ENCODE assay signal across 17 cellular contexts in genomic region chr10:78434886-78435285, GRCh38.
DNase-seq lines count a peak whose midpoint lies in the region; ATAC-seq and TF ChIP-seq lines count a peak whose summit lies in the region.
"Had no signal": no experiment of that assay in that cellular context is flagged by ENCODE, and none has a peak within 500 bp of the region (broad histone marks: within the 10 kb centered on the region; RNA-seq: fewer than 3 reads in every experiment).

No MANE protein-coding gene starts in this region.

- no peak overlapping the region for H2BK15ac ChIP-seq in mesendoderm (replicated peaks; ENCODE audit: low read depth)

- TF ChIP-seq CTCF in right atrium auricular region (IDR thresholded peaks at IDR 0.05): no peak
- TF ChIP-seq CTCF in WERI-Rb-1 (IDR thresholded peaks at IDR 0.05; ENCODE audit: low read depth, low read length): no peak
- TF ChIP-seq CTCF in smooth muscle cell (IDR thresholded peaks at IDR 0.05; ENCODE audit: borderline replicate concordance, insufficient read depth, poor library complexity, severe bottlenecking): no peak

- H3K27me3 ChIP-seq in right atrium auricular region (no peaks in the 10 kb centered on the region), WERI-Rb-1 (ENCODE audit: insufficient read depth, low read depth, severe bottlenecking) (no peaks in the 10 kb centered on the region), mesendoderm (ENCODE audit: insufficient read depth, low read length, poor library complexity) (no peaks in the 10 kb centered on the region), smooth muscle cell (ENCODE audit: low read depth) (no peaks in the 10 kb centered on the region)

- H3K79me1 ChIP-seq in mesendoderm (ENCODE audit: low read length): no peaks in the 10 kb centered on the region

- H3K18ac ChIP-seq in mesendoderm (ENCODE audit: low read length): peak overlapping the region; percentile 8

- no peak overlapping the region for H2BK120ac ChIP-seq in mesendoderm (ENCODE audit: low read depth, low read length)

- no peak overlapping the region for H3K4me3 ChIP-seq in right atrium auricular region
- H3K4me3 ChIP-seq in WERI-Rb-1 (ENCODE audit: low read depth, low read length): no peak overlapping the region
- H3K4me3 ChIP-seq in mesendoderm (ENCODE audit: low read length): no peak overlapping the region
- H3K4me3 ChIP-seq in smooth muscle cell: no peak overlapping the region
- H3K4me3 ChIP-seq: GM12878 had no signal

- peak overlapping the region; percentile 11 for H2BK5ac ChIP-seq in mesendoderm (ENCODE audit: low read length)

- H3K4me3 Mint-ChIP-seq in activated CD4-positive, alpha-beta T cell treated with anti-CD3 and anti-CD28 coated beads, Interleukin-2, amount 10 ng/mL, durations not matched to agents 24 days and 14 days: no peak overlapping the region
- H3K4me3 Mint-ChIP-seq: CD4-positive, CD25-positive, alpha-beta regulatory T cell had no signal

- H3K9ac ChIP-seq in mesendoderm (ENCODE audit: low read length) (no peak overlapping the region), smooth muscle cell (ENCODE audit: low read depth) (no peak overlapping the region)

- H3K4me2 ChIP-seq in mesendoderm (ENCODE audit: low read length): no peak overlapping the region
- H3K4me2 ChIP-seq in smooth muscle cell: peak overlapping the region; percentile 69

- peak overlapping the region; percentile 51 for H2AK5ac ChIP-seq in mesendoderm (ENCODE audit: low read length)

- no peaks in the 10 kb centered on the region for H3K36me3 Mint-ChIP-seq in activated CD4-positive, alpha-beta T cell treated with anti-CD3 and anti-CD28 coated beads, Interleukin-2, amount 10 ng/mL, durations not matched to agents 24 days and 14 days (ENCODE audit: low read depth)
- H3K36me3 Mint-ChIP-seq: CD4-positive, CD25-positive, alpha-beta regulatory T cell had no signal

- H3K56ac ChIP-seq in mesendoderm (ENCODE audit: low read length): no peak overlapping the region

- no peak overlapping the region for H4K5ac ChIP-seq in mesendoderm (ENCODE audit: low read length)

- no peak overlapping the region for H2AFZ ChIP-seq in smooth muscle cell (ENCODE audit: low read depth)

- no peaks in the 10 kb centered on the region for H3K79me2 ChIP-seq in mesendoderm (ENCODE audit: control insufficient read depth, insufficient read depth, low read length)
- no peaks in the 10 kb centered on the region for H3K79me2 ChIP-seq in smooth muscle cell (ENCODE audit: low read depth)

- ATAC-seq in GM18873 (IDR thresholded peaks at IDR 0.05; ENCODE audit: low FRiP score, unreplicated experiment) (no peak), GM18868 (IDR thresholded peaks at IDR 0.05; ENCODE audit: unreplicated experiment) (no peak)
- ATAC-seq: GM12878 had no signal

- H3K23ac ChIP-seq in mesendoderm (ENCODE audit: low read length): no peak overlapping the region

- no peak overlapping the region for H4K8ac ChIP-seq in mesendoderm (ENCODE audit: low read depth, low read length)

- H3K4me1 ChIP-seq in right atrium auricular region (peaks cover 0 to 34% of the 10 kb centered on the region in 2 donors), mesendoderm (ENCODE audit: control insufficient read depth, low read depth, low read length) (peaks cover 27% of the 10 kb centered on the region), smooth muscle cell (ENCODE audit: low read depth) (peaks cover 23% of the 10 kb centered on the region)

- H3K27ac ChIP-seq in right atrium auricular region (no peak overlapping the region), WERI-Rb-1 (peak overlapping the region; percentile 97), mesendoderm (ENCODE audit: low read depth, low read length) (no peak overlapping the region), smooth muscle cell (ENCODE audit: low read depth) (no peak overlapping the region)
- H3K27ac ChIP-seq: 22Rv1 had no signal

- peak; percentile 70 for DNase-seq in cardiac septum (ENCODE audit: low spot score)
- no peak for DNase-seq in right atrium auricular region (ENCODE audit: low spot score)
- DNase-seq in WERI-Rb-1: no peak
- DNase-seq in mesendoderm: no peak
- DNase-seq in smooth muscle cell (lab: John Stamatoyannopoulos, UW; ENCODE audit: unreplicated experiment): no peak
- no peak for DNase-seq in activated CD4-positive, alpha-beta T cell treated with anti-CD3 and anti-CD28 coated beads, Interleukin-2, amount 10 ng/mL, durations not matched to agents 24 days and 14 days
- DNase-seq: AML-193; Caco-2; CD4-positive, CD25-positive, alpha-beta regulatory T cell; MM.1S; NCI-H2081; NCI-H748 treated with DMSO at 0.1 percent for 48 hours; NK-92 treated with Interleukin-12 subunit alpha and Interleukin-12 subunit beta, amount 100 ng/mL, for 24 hours had no signal

- H3K4ac ChIP-seq in mesendoderm (ENCODE audit: low read depth, low read length): no peak overlapping the region

- H4K20me1 ChIP-seq in smooth muscle cell (ENCODE audit: low read depth): no peaks in the 10 kb centered on the region

- no peaks in the 10 kb centered on the region for H3K9me3 ChIP-seq in right atrium auricular region
- H3K9me3 ChIP-seq in WERI-Rb-1 (ENCODE audit: severe bottlenecking): no peaks in the 10 kb centered on the region
- no peaks in the 10 kb centered on the region for H3K9me3 ChIP-seq in smooth muscle cell (replicated peaks; ENCODE audit: low read depth)
- H3K9me3 ChIP-seq: Caco-2 had no signal

- no peaks in the 10 kb centered on the region for H3K4me1 Mint-ChIP-seq in activated CD4-positive, alpha-beta T cell treated with anti-CD3 and anti-CD28 coated beads, Interleukin-2, amount 10 ng/mL, durations not matched to agents 24 days and 14 days
- H3K4me1 Mint-ChIP-seq: CD4-positive, CD25-positive, alpha-beta regulatory T cell had no signal

- no peaks in the 10 kb centered on the region for H3F3A ChIP-seq in smooth muscle cell (ENCODE audit: low read depth)

- H3K9me3 Mint-ChIP-seq in activated CD4-positive, alpha-beta T cell treated with anti-CD3 and anti-CD28 coated beads, Interleukin-2, amount 10 ng/mL, durations not matched to agents 24 days and 14 days: no peaks in the 10 kb centered on the region

- peaks cover 2% of the 10 kb centered on the region for H3K27me3 Mint-ChIP-seq in activated CD4-positive, alpha-beta T cell treated with anti-CD3 and anti-CD28 coated beads, Interleukin-2, amount 10 ng/mL, durations not matched to agents 24 days and 14 days

- intact Hi-C loops in cardiac septum (cut with DNase I): loop anchor here (5.0 kb wide), 1 partner anchor 123 kb away; no protein-coding TSS in a partner anchor
- intact Hi-C loops in activated CD4-positive, alpha-beta T cell treated with anti-CD3 and anti-CD28 coated beads, Interleukin-2, amount 10 ng/mL, durations not matched to agents 24 days and 14 days (cut with micrococcal nuclease): no loop called here

- H3K27ac Mint-ChIP-seq in activated CD4-positive, alpha-beta T cell treated with anti-CD3 and anti-CD28 coated beads, Interleukin-2, amount 10 ng/mL, durations not matched to agents 24 days and 14 days: no peak overlapping the region
- H3K27ac Mint-ChIP-seq: CD4-positive, CD25-positive, alpha-beta regulatory T cell had no signal

- H3K36me3 ChIP-seq in right atrium auricular region (no peaks in the 10 kb centered on the region), WERI-Rb-1 (no peaks in the 10 kb centered on the region), mesendoderm (ENCODE audit: control insufficient read depth, insufficient read depth, low read length) (no peaks in the 10 kb centered on the region), smooth muscle cell (ENCODE audit: low read depth) (no peaks in the 10 kb centered on the region)

- WGBS in mesendoderm (ENCODE audit: extremely low coverage, insufficient coverage, low lambda C conversion rate): no CpG with 5 or more reads among the region's 8 CpGs
- WGBS in smooth muscle cell (ENCODE audit: low lambda C conversion rate): 63% methylated on average over 8 of the region's 8 CpGs
